33 cellular contexts compared by ENCODE assay signal in the genomic region with DNA sequence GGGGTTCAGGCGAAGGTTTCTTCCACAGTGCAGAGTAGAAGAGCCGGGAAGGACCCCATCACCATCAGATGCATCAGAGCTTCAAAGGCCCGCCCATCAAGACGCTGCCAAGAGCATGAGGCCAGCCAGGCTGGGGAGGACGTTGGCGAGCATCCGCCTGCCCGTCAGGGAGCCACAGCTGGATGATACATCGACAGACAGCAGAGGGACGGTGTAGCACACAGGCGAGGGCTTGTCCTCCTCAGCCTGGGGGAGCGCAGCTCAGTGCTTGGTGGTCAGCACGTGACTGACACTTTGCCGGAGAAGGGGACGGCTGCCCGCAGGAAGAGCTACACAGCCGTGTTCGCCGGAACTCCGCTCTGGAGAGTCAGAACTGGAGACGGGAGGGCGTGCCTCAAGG. TPM values are rescaled to one million over a fixed set of nuclear protein-coding genes. Genes with fewer than 3 reads are reported as not detected.
DNase-seq lines count a peak whose midpoint lies in the region; ATAC-seq and TF ChIP-seq lines count a peak whose summit lies in the region.
"Had no signal": no experiment of that assay in that cellular context is flagged by ENCODE, and none has a peak within 500 bp of the region (broad histone marks: within the 10 kb centered on the region; RNA-seq: fewer than 3 reads in every experiment).

No MANE protein-coding gene starts in this region.

- 100% methylated on average over 1 of the region's 22 CpGs; no CpG with 5 or more reads in 1 of the 2 donors for WGBS in gastroesophageal sphincter (ENCODE audit: low coverage in 1 of 2), 2 donors

- CTCF ChIA-PET in T-cell (lab: Charles Lee) = no interaction called here

- in situ Hi-C loops in astrocyte of the spinal cord (cut with HindIII; ENCODE audit: low sequenced_read_pairs) = no loop called here

- peak; percentile 61 for DNase-seq in Ammon's horn (ENCODE audit: low spot score)
- DNase-seq in astrocyte of the spinal cord (ENCODE audit: low read depth, low spot score) = peak; percentile 18
- DNase-seq in progenitor cell of endocrine pancreas (ENCODE audit: low spot score, unreplicated experiment) = no peak
- DNase-seq in T-cell = no peak
- no peak for DNase-seq in DMS 273 (lab: John Stamatoyannopoulos, UW; ENCODE audit: unreplicated experiment)
- DNase-seq in central memory CD4-positive, alpha-beta T cell = no peak
- DNase-seq in sciatic nerve (ENCODE audit: low spot score) = no peak
- DNase-seq: activated CD8-positive, alpha-beta T cell treated with anti-CD3 and anti-CD28 coated beads for 36 hours; activated naive CD8-positive, alpha-beta T cell treated with anti-CD3 and anti-CD28 coated beads for 36 hours; Caco-2; DMS79; esophagus squamous epithelium; GDM1; HCEC 1CT; KG1; kidney; lower lobe of right lung; MM.1S; NCI-H1436; NCI-H2107; NCI-H774; psoas muscle; stimulated activated naive CD8-positive, alpha-beta T cell treated with anti-CD3 and anti-CD28 coated beads, Interleukin-15, amount 100 ng/mL, for 72 hours had no signal

- H3K4me3 ChIP-seq in astrocyte of the spinal cord (ENCODE audit: low read depth, low read length) (no peak overlapping the region), gastroesophageal sphincter (no peak overlapping the region)
- H3K4me3 ChIP-seq: ascending aorta; BLaER1 treated with 17β-estradiol and CSF1 and Interleukin-3, amounts not matched to agents 10 nM and 100 nM; esophagus squamous epithelium; heart left ventricle; lower lobe of right lung; psoas muscle; tibial nerve had no signal

- TF ChIP-seq CTCF in astrocyte of the spinal cord (IDR thresholded peaks at IDR 0.05; ENCODE audit: low read depth, low read length) = no peak
- TF ChIP-seq CTCF in gastroesophageal sphincter (IDR thresholded peaks at IDR 0.05) = no peak
- no peak for TF ChIP-seq CTCF in progenitor cell of endocrine pancreas (IDR thresholded peaks at IDR 0.05; ENCODE audit: unreplicated experiment)

- peak overlapping the region; percentile 56 for H3K27ac Mint-ChIP-seq in progenitor cell of endocrine pancreas
- no peak overlapping the region for H3K27ac Mint-ChIP-seq in T-cell
- H3K27ac Mint-ChIP-seq: activated CD8-positive, alpha-beta T cell treated with anti-CD3 and anti-CD28 coated beads for 36 hours; activated naive CD8-positive, alpha-beta T cell treated with anti-CD3 and anti-CD28 coated beads for 36 hours; activated T-helper 17 cell treated with anti-CD3 and anti-CD28 coated beads, Interleukin-2, amount 50 U/mL, for 72 hours; dendritic cell treated with granulocyte-macrophage colony-stimulating factor and Interleukin-4, amounts not matched to agents 40 ng/mL and 50 ng/mL, for 4 days had no signal

- ATAC-seq in gastroesophageal sphincter (peak; percentile 31), T-cell (replicated peaks in 1 of 4) (no peak), sciatic nerve (no peak)
- ATAC-seq: activated CD4-positive, CD25-positive, alpha-beta regulatory T cell treated with anti-CD3 and anti-CD28 coated beads, Interleukin-2, amount 50 U/mL, for 24 hours; activated CD8-positive, alpha-beta T cell treated with anti-CD3 and anti-CD28 coated beads for 36 hours; activated T-helper 17 cell treated with anti-CD3 and anti-CD28 coated beads, Interleukin-2, amount 50 U/mL, for 72 hours; heart left ventricle; psoas muscle; stimulated activated naive CD8-positive, alpha-beta T cell treated with anti-CD3 and anti-CD28 coated beads, Interleukin-15, amount 100 ng/mL, for 72 hours had no signal

- no peaks in the 10 kb centered on the region for H3K27me3 ChIP-seq in gastroesophageal sphincter
- H3K27me3 ChIP-seq: ascending aorta; BLaER1 treated with 17β-estradiol and CSF1 and Interleukin-3, amounts not matched to agents 10 nM and 100 nM; esophagus squamous epithelium; heart left ventricle; neutrophil; tibial nerve had no signal

- POLR2A ChIA-PET in T-cell (lab: Charles Lee) = interaction anchor here in 1 of 2 donors (0.7 kb wide), 1 partner anchor 67 kb away, joined by 3 read pairs; no protein-coding TSS in a partner anchor

- TF ChIP-seq EP300 in gastroesophageal sphincter (IDR thresholded peaks at IDR 0.05) = no peak

- H3K4me1 Mint-ChIP-seq in progenitor cell of endocrine pancreas (ENCODE audit: low read depth) (no peaks in the 10 kb centered on the region), T-cell (peaks cover 0 to 10% (median 10%) of the 10 kb centered on the region in 3 donors)

- H3K27me3 Mint-ChIP-seq in progenitor cell of endocrine pancreas (no peaks in the 10 kb centered on the region), T-cell (no peaks in the 10 kb centered on the region)
- H3K27me3 Mint-ChIP-seq: activated CD8-positive, alpha-beta T cell treated with anti-CD3 and anti-CD28 coated beads for 36 hours; activated naive CD8-positive, alpha-beta T cell treated with anti-CD3 and anti-CD28 coated beads for 36 hours; activated T-helper 17 cell treated with anti-CD3 and anti-CD28 coated beads, Interleukin-2, amount 50 U/mL, for 72 hours; central memory CD8-positive, alpha-beta T cell; dendritic cell treated with granulocyte-macrophage colony-stimulating factor and Interleukin-4, amounts not matched to agents 40 ng/mL and 50 ng/mL, for 4 days; stimulated activated naive CD8-positive, alpha-beta T cell treated with anti-CD3 and anti-CD28 coated beads, Interleukin-15, amount 100 ng/mL, for 72 hours had no signal

- TF ChIP-seq POLR2A in gastroesophageal sphincter (IDR thresholded peaks at IDR 0.05) = no peak

- no peaks in the 10 kb centered on the region for H3K9me3 Mint-ChIP-seq in progenitor cell of endocrine pancreas (ENCODE audit: low read depth)
- H3K9me3 Mint-ChIP-seq in T-cell = no peaks in the 10 kb centered on the region
- H3K9me3 Mint-ChIP-seq: activated CD8-positive, alpha-beta T cell treated with anti-CD3 and anti-CD28 coated beads for 36 hours; activated naive CD8-positive, alpha-beta T cell treated with anti-CD3 and anti-CD28 coated beads for 36 hours; activated T-helper 17 cell treated with anti-CD3 and anti-CD28 coated beads, Interleukin-2, amount 50 U/mL, for 72 hours; central memory CD8-positive, alpha-beta T cell; dendritic cell treated with granulocyte-macrophage colony-stimulating factor and Interleukin-4, amounts not matched to agents 40 ng/mL and 50 ng/mL, for 4 days; stimulated activated naive CD8-positive, alpha-beta T cell treated with anti-CD3 and anti-CD28 coated beads, Interleukin-15, amount 100 ng/mL, for 72 hours had no signal

- no peak overlapping the region for H3K4me3 Mint-ChIP-seq in progenitor cell of endocrine pancreas (ENCODE audit: low read depth)
- no peak overlapping the region for H3K4me3 Mint-ChIP-seq in T-cell
- H3K4me3 Mint-ChIP-seq: activated CD8-positive, alpha-beta T cell treated with anti-CD3 and anti-CD28 coated beads for 36 hours; activated naive CD8-positive, alpha-beta T cell treated with anti-CD3 and anti-CD28 coated beads for 36 hours; activated T-helper 17 cell treated with anti-CD3 and anti-CD28 coated beads, Interleukin-2, amount 50 U/mL, for 72 hours; central memory CD8-positive, alpha-beta T cell; dendritic cell treated with granulocyte-macrophage colony-stimulating factor and Interleukin-4, amounts not matched to agents 40 ng/mL and 50 ng/mL, for 4 days; stimulated activated naive CD8-positive, alpha-beta T cell treated with anti-CD3 and anti-CD28 coated beads, Interleukin-15, amount 100 ng/mL, for 72 hours had no signal

- H3K36me3 Mint-ChIP-seq in progenitor cell of endocrine pancreas (ENCODE audit: insufficient read depth) (peaks cover 6% of the 10 kb centered on the region), T-cell (peaks cover 6% of the 10 kb centered on the region)
- H3K36me3 Mint-ChIP-seq: activated naive CD8-positive, alpha-beta T cell treated with anti-CD3 and anti-CD28 coated beads for 36 hours had no signal

- intact Hi-C loops in sciatic nerve (cut with DNase I) = no loop called here

- H3K4me1 ChIP-seq in gastroesophageal sphincter = peaks cover 0 to 13% (median 4%) of the 10 kb centered on the region in 3 donors
- H3K4me1 ChIP-seq: ascending aorta, Caco-2, heart left ventricle, lower lobe of right lung, psoas muscle had no signal

- H3K27ac ChIP-seq in gastroesophageal sphincter = no peak overlapping the region
- H3K27ac ChIP-seq: ascending aorta; BLaER1 treated with 17β-estradiol and CSF1 and Interleukin-3, amounts not matched to agents 10 nM and 100 nM; heart left ventricle; lower lobe of right lung; neutrophil; psoas muscle; tibial nerve had no signal

- H3K36me3 ChIP-seq in gastroesophageal sphincter = peaks cover 0 to 62% of the 10 kb centered on the region in 2 donors

- no peaks in the 10 kb centered on the region for H3K9me3 ChIP-seq in gastroesophageal sphincter
- H3K9me3 ChIP-seq: ascending aorta; BLaER1 treated with 17β-estradiol and CSF1 and Interleukin-3, amounts not matched to agents 10 nM and 100 nM; Caco-2; esophagus squamous epithelium; heart left ventricle; lower lobe of right lung; neutrophil; psoas muscle; tibial nerve had no signal

RNA-seq across cellular contexts. Expression of a gene that starts 34.1 kb away (rescaled TPM):
- total RNA-seq in gastroesophageal sphincter = 10 to 100 TPM; 40.4 to 57.4 (median 46.2) TPM
- total RNA-seq in progenitor cell of endocrine pancreas = 96.8 and 103 TPM in 2 replicates
- total RNA-seq in T-cell = 100 to 1,000 TPM; 104 to 181 (median 161) TPM
- 51.6 TPM for total RNA-seq in sciatic nerve

RNA-seq across cellular contexts. Expression of a gene that starts 40.4 kb away (rescaled TPM):
- total RNA-seq in gastroesophageal sphincter = 100 to 1,000 TPM in 1 of 4 donors, 10 to 100 TPM in 3; 44.0 to 125 (median 59.9) TPM
- 115 and 125 TPM in 2 replicates for total RNA-seq in progenitor cell of endocrine pancreas
- 10 to 100 TPM; 52.2 to 79.8 (median 73.6) TPM for total RNA-seq in T-cell
- 65.7 TPM for total RNA-seq in sciatic nerve

Comparison
In these comparisons a context has a peak if more than half of its experiments do, and no peak if none do; other contexts are left out.
1. DNase-seq: peak in Ammon's horn (single experiment) and astrocyte of the spinal cord (single experiment); none in progenitor cell of endocrine pancreas (single experiment), T-cell (0 of 34), DMS 273 (single experiment), central memory CD4-positive, alpha-beta T cell (single experiment) and sciatic nerve (single experiment).